ENCODE assay signal across 8 cellular contexts in the genomic region with DNA sequence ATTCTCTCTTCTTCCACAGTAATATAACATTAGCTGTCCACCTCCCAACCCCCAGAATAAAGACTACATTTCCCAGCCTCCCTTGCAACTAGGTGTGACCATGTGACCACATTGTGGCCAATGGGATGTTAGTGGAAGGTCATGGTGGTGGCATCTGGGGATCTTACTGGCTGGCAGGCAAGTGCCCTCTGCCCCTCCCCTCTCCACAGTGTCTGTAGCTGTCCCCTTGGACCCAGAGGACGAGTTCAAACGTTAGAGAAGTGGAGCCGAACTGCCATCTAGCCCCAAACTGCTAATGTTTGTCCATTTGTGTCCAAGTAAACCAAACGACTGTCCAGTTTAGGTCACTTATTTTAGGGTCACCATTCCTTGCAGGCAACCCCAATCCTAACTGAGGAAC. TPM values are rescaled to one million over a fixed set of nuclear protein-coding genes. Genes with fewer than 3 reads are reported as not detected.
DNase-seq lines count a peak whose midpoint lies in the region; ATAC-seq lines count a peak whose summit lies in the region.

No MANE protein-coding gene starts in this region.

- H3K4me1 Mint-ChIP-seq in activated naive CD8-positive, alpha-beta T cell treated with anti-CD3 and anti-CD28 coated beads, Interleukin-2, amount 10 ng/mL, durations not matched to agents 7 days and 5 days, result no peaks in the 10 kb centered on the region

- DNase-seq in Right ventricle myocardium inferior (ENCODE audit: missing footprints), result peak; percentile 75
- DNase-seq in cardiac septum (ENCODE audit: low spot score), result no peak
- peak; percentile 51 for DNase-seq in NCI-H146 (lab: John Stamatoyannopoulos, UW)
- no peak for DNase-seq in activated naive CD8-positive, alpha-beta T cell treated with anti-CD3 and anti-CD28 coated beads, Interleukin-2, amount 10 ng/mL, durations not matched to agents 7 days and 5 days
- peak; percentile 67 for DNase-seq in hepatic stellate cell (ENCODE audit: low spot score)
- DNase-seq in stimulated activated CD4-positive, alpha-beta T cell treated with anti-CD3 and anti-CD28 coated beads, Interleukin-2, amount 100 ng/mL, for 24 hours, result peak; percentile 14 to 19

- H3K27me3 Mint-ChIP-seq in activated naive CD8-positive, alpha-beta T cell treated with anti-CD3 and anti-CD28 coated beads, Interleukin-2, amount 10 ng/mL, durations not matched to agents 7 days and 5 days, result peaks cover 6% of the 10 kb centered on the region

- H3K36me3 Mint-ChIP-seq in activated naive CD8-positive, alpha-beta T cell treated with anti-CD3 and anti-CD28 coated beads, Interleukin-2, amount 10 ng/mL, durations not matched to agents 7 days and 5 days, result no peaks in the 10 kb centered on the region

- intact Hi-C loops in Right ventricle myocardium inferior (cut with DNase I), result no loop called here
- intact Hi-C loops in cardiac septum (cut with DNase I), result no loop called here

- H3K27ac Mint-ChIP-seq in activated naive CD8-positive, alpha-beta T cell treated with anti-CD3 and anti-CD28 coated beads, Interleukin-2, amount 10 ng/mL, durations not matched to agents 7 days and 5 days, result no peak overlapping the region

- POLR2A ChIA-PET in activated naive CD8-positive, alpha-beta T cell treated with anti-CD3 and anti-CD28 coated beads, Interleukin-2, amount 10 ng/mL, durations not matched to agents 7 days and 5 days (lab: Charles Lee), result no interaction called here

- no peak overlapping the region for H3K4me3 Mint-ChIP-seq in activated naive CD8-positive, alpha-beta T cell treated with anti-CD3 and anti-CD28 coated beads, Interleukin-2, amount 10 ng/mL, durations not matched to agents 7 days and 5 days

- ATAC-seq in Right ventricle myocardium inferior (peak; percentile 89), HG02571 (IDR thresholded peaks at IDR 0.05; ENCODE audit: unreplicated experiment) (no peak), GM21528 (IDR thresholded peaks at IDR 0.05; ENCODE audit: low FRiP score, unreplicated experiment) (no peak)
- ATAC-seq in activated naive CD8-positive, alpha-beta T cell treated with anti-CD3 and anti-CD28 coated beads, Interleukin-2, amount 10 ng/mL, durations not matched to agents 7 days and 5 days (ENCODE audit: low read depth), result peak; percentile 47

- H3K9me3 Mint-ChIP-seq in activated naive CD8-positive, alpha-beta T cell treated with anti-CD3 and anti-CD28 coated beads, Interleukin-2, amount 10 ng/mL, durations not matched to agents 7 days and 5 days, result no peaks in the 10 kb centered on the region

RNA-seq across cellular contexts. Expression of gene KCNG4, which starts 26.6 kb away (rescaled TPM):
- not detected for total RNA-seq in Right ventricle myocardium inferior
- not detected for total RNA-seq in cardiac septum
- not detected for total RNA-seq in activated naive CD8-positive, alpha-beta T cell treated with anti-CD3 and anti-CD28 coated beads, Interleukin-2, amount 10 ng/mL, durations not matched to agents 7 days and 5 days

RNA-seq across cellular contexts. Expression of gene WFDC1, which starts 28.2 kb away (rescaled TPM):
- total RNA-seq in Right ventricle myocardium inferior (1.5 TPM), cardiac septum (1.0 TPM)
- not detected for total RNA-seq in activated naive CD8-positive, alpha-beta T cell treated with anti-CD3 and anti-CD28 coated beads, Interleukin-2, amount 10 ng/mL, durations not matched to agents 7 days and 5 days

Comparison
In these comparisons a context has a peak if more than half of its experiments do, and no peak if none do; other contexts are left out.
1. DNase-seq: peak in Right ventricle myocardium inferior (single experiment), NCI-H146 (single experiment), hepatic stellate cell (single experiment) and stimulated activated CD4-positive, alpha-beta T cell treated with anti-CD3 and anti-CD28 coated beads, Interleukin-2, amount 100 ng/mL, for 24 hours (2 of 2); none in cardiac septum (single experiment) and activated naive CD8-positive, alpha-beta T cell treated with anti-CD3 and anti-CD28 coated beads, Interleukin-2, amount 10 ng/mL, durations not matched to agents 7 days and 5 days (single experiment).
2. ATAC-seq: peak in Right ventricle myocardium inferior (single experiment) and activated naive CD8-positive, alpha-beta T cell treated with anti-CD3 and anti-CD28 coated beads, Interleukin-2, amount 10 ng/mL, durations not matched to agents 7 days and 5 days (single experiment); none in HG02571 (single experiment) and GM21528 (single experiment).